11 cellular contexts compared by ENCODE assay signal in the genomic region with DNA sequence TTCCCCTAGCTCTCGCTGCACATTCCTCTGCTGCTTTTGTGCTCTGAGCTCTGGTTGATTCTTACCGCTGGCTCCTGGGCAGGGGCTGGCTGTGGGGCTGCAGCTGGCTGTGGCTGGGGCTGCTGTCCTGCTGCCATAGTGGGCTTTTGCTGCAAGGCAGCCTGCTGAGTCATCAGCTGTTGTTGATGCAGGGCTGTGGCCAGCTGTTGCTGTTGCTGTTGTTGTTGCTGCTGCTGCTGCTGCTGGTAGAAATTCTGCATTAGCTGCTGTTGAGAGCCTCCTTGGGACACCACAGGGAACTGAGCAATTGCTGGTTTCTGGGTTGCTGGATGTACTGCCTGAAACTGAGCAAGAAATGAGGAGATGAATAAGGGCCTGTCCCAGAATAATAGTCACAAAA.
A peak's percentile ranks its signal among the peaks of the same experiment; 100 is the strongest.
DNase-seq lines count a peak whose midpoint lies in the region; ATAC-seq and TF ChIP-seq lines count a peak whose summit lies in the region.
"Had no signal": no experiment of that assay in that cellular context is flagged by ENCODE, and none has a peak within 500 bp of the region (broad histone marks: within the 10 kb centered on the region; RNA-seq: fewer than 3 reads in every experiment).

No MANE protein-coding gene starts in this region.

- H3K27me3 ChIP-seq in CD8-positive, alpha-beta T cell (ENCODE audit: insufficient read depth, low read length), result no peaks in the 10 kb centered on the region
- H3K27me3 ChIP-seq in fibroblast of lung (ENCODE audit: control insufficient read depth, insufficient read depth, low read length) (no peaks in the 10 kb centered on the region), neural progenitor cell (no peaks in the 10 kb centered on the region)

- TF ChIP-seq CTCF in CD8-positive, alpha-beta T cell (IDR thresholded peaks at IDR 0.05), result no peak
- TF ChIP-seq CTCF in fibroblast of lung (conservative IDR thresholded peaks at IDR 0.05 in 1 of 2, IDR thresholded peaks at IDR 0.05 in 1 of 2; ENCODE audit: low read depth in 1 of 2, low read length in 2 of 2), result peak in 1 of 2 donors; percentile 13
- no peak for TF ChIP-seq CTCF in neural progenitor cell (IDR thresholded peaks at IDR 0.05)
- no peak for TF ChIP-seq CTCF in omental fat pad (IDR thresholded peaks at IDR 0.05)

- no peak overlapping the region for H3K9ac ChIP-seq in fibroblast of lung (ENCODE audit: insufficient read depth, low read length)
- no peak overlapping the region for H3K9ac ChIP-seq in neural progenitor cell

- H3K4me3 ChIP-seq in CD8-positive, alpha-beta T cell (ENCODE audit: low read depth, low read length), result no peak overlapping the region
- H3K4me3 ChIP-seq in fibroblast of lung (replicated peaks in 1 of 4; ENCODE audit: control extremely low read depth in 1 of 4, insufficient read depth in 1 of 4, low read depth in 3 of 4, low read length in 4 of 4) (no peak overlapping the region), neural progenitor cell (no peak overlapping the region)

- H3K4me1 Mint-ChIP-seq in CD8-positive, alpha-beta T cell (ENCODE audit: low read depth), result peaks cover 4% of the 10 kb centered on the region
- peaks cover 13% of the 10 kb centered on the region for H3K4me1 Mint-ChIP-seq in neural progenitor cell

- H3F3A ChIP-seq in neural progenitor cell (ENCODE audit: low read depth), result peaks cover 18% of the 10 kb centered on the region

- H3K36me3 Mint-ChIP-seq in CD8-positive, alpha-beta T cell, result peaks cover 94% of the 10 kb centered on the region
- peaks cover 46% of the 10 kb centered on the region for H3K36me3 Mint-ChIP-seq in neural progenitor cell

- H3K27me3 Mint-ChIP-seq in CD8-positive, alpha-beta T cell (ENCODE audit: low read depth), result no peaks in the 10 kb centered on the region
- H3K27me3 Mint-ChIP-seq in neural progenitor cell (ENCODE audit: insufficient read depth, low read depth), result no peaks in the 10 kb centered on the region

- H4K20me1 ChIP-seq in fibroblast of lung (ENCODE audit: control insufficient read depth, extremely low read depth, insufficient read depth, low read length), result no peaks in the 10 kb centered on the region
- peaks cover 5% of the 10 kb centered on the region for H4K20me1 ChIP-seq in neural progenitor cell (ENCODE audit: low read depth)

- no peaks in the 10 kb centered on the region for H3K9me3 ChIP-seq in CD8-positive, alpha-beta T cell (ENCODE audit: low read length)
- no peaks in the 10 kb centered on the region for H3K9me3 ChIP-seq in fibroblast of lung (ENCODE audit: control insufficient read depth, insufficient read depth, low read depth, low read length)
- no peaks in the 10 kb centered on the region for H3K9me3 ChIP-seq in neural progenitor cell (ENCODE audit: low read depth)

- CTCF ChIA-PET in CD8-positive, alpha-beta T cell (lab: Charles Lee), result interaction anchor here (0.9 to 3.0 kb wide), 4 partner anchors 77 to 210 kb away, joined by 3 to 8 read pairs (median 3); a partner anchor contains a TSS

- no peak overlapping the region for H3K4me3 Mint-ChIP-seq in CD8-positive, alpha-beta T cell
- H3K4me3 Mint-ChIP-seq in neural progenitor cell, result no peak overlapping the region

- intact Hi-C loops in CD8-positive, alpha-beta T cell (cut with DNase I, micrococcal nuclease), result no loop called here

- H3K4me1 ChIP-seq in CD8-positive, alpha-beta T cell (ENCODE audit: insufficient read depth, low read length), result no peaks in the 10 kb centered on the region
- peaks cover 3% of the 10 kb centered on the region for H3K4me1 ChIP-seq in fibroblast of lung (ENCODE audit: control insufficient read depth, extremely low read depth, insufficient read depth, low read length)
- peaks cover 16% of the 10 kb centered on the region for H3K4me1 ChIP-seq in neural progenitor cell

- no peak overlapping the region for H3K4me2 ChIP-seq in fibroblast of lung (ENCODE audit: extremely low read depth, insufficient read depth, low read length)
- peak overlapping the region; percentile 20 for H3K4me2 ChIP-seq in neural progenitor cell

- no peak for DNase-seq in CD8-positive, alpha-beta T cell
- DNase-seq in NCI-H82 treated with DMSO at 0.1 percent for 48 hours (lab: John Stamatoyannopoulos, UW; ENCODE audit: unreplicated experiment) (peak; percentile 10), fibroblast of lung (ENCODE audit: low read depth in 2 of 2) (peak; percentile 89 to 90), neural progenitor cell (ENCODE audit: low spot score) (peak; percentile 78), omental fat pad (ENCODE audit: low spot score) (no peak), SKM-1 (lab: John Stamatoyannopoulos, UW; ENCODE audit: unreplicated experiment) (no peak)
- no peak for DNase-seq in central memory CD4-positive, alpha-beta T cell
- DNase-seq: activated CD8-positive, alpha-beta memory T cell treated with anti-CD3 and anti-CD28 coated beads for 24 hours; NCI-H446; stimulated activated CD4-positive, alpha-beta T cell treated with anti-CD3 and anti-CD28 coated beads, Interleukin-4, amount 100 ng/mL, for 24 hours had no signal

- H3K79me2 ChIP-seq in fibroblast of lung (ENCODE audit: control insufficient read depth, insufficient read depth, low read length), result peaks cover 2% of the 10 kb centered on the region
- no peaks in the 10 kb centered on the region for H3K79me2 ChIP-seq in neural progenitor cell (ENCODE audit: low read depth)

- H3K36me3 ChIP-seq in CD8-positive, alpha-beta T cell (ENCODE audit: insufficient read depth, low read length), result peaks cover 89% of the 10 kb centered on the region
- H3K36me3 ChIP-seq in fibroblast of lung (ENCODE audit: control insufficient read depth, insufficient read depth, low read length) (peaks cover 15% of the 10 kb centered on the region), neural progenitor cell (no peaks in the 10 kb centered on the region)

- no peak overlapping the region for H2AFZ ChIP-seq in fibroblast of lung (ENCODE audit: low read length)
- no peak overlapping the region for H2AFZ ChIP-seq in neural progenitor cell (replicated peaks)

- H3K27ac Mint-ChIP-seq in CD8-positive, alpha-beta T cell, result peak overlapping the region; percentile 43
- H3K27ac Mint-ChIP-seq in neural progenitor cell, result peak overlapping the region; percentile 15

- POLR2A ChIA-PET in CD8-positive, alpha-beta T cell (lab: Charles Lee), result no interaction called here

- H3K27ac ChIP-seq in CD8-positive, alpha-beta T cell (ENCODE audit: low read depth, low read length), result no peak overlapping the region
- no peak overlapping the region for H3K27ac ChIP-seq in fibroblast of lung (ENCODE audit: insufficient read depth, low read length)
- peak overlapping the region; percentile 12 for H3K27ac ChIP-seq in neural progenitor cell

- H3K9me3 Mint-ChIP-seq in CD8-positive, alpha-beta T cell, result peaks cover 4% of the 10 kb centered on the region
- no peaks in the 10 kb centered on the region for H3K9me3 Mint-ChIP-seq in neural progenitor cell

- no peak for ATAC-seq in CD8-positive, alpha-beta T cell
- ATAC-seq in GM19455 (IDR thresholded peaks at IDR 0.05; ENCODE audit: unreplicated experiment), result no peak
- no peak for ATAC-seq in omental fat pad (ENCODE audit: low FRiP score)

Comparison
In these comparisons a context has a peak if more than half of its experiments do, and no peak if none do; other contexts are left out.
1. DNase-seq: peak in NCI-H82 treated with DMSO at 0.1 percent for 48 hours (single experiment), fibroblast of lung (2 of 2) and neural progenitor cell (single experiment); none in CD8-positive, alpha-beta T cell (0 of 7), omental fat pad (single experiment), SKM-1 (single experiment) and central memory CD4-positive, alpha-beta T cell (single experiment).